ENCODE assay signal across 8 cellular contexts in genomic region chr10:93062499-93063216, GRCh38. TPM values are rescaled to one million over a fixed set of nuclear protein-coding genes. Genes with fewer than 3 reads are reported as not detected.
A peak's percentile ranks its signal among the peaks of the same experiment; 100 is the strongest.
DNase-seq lines count a peak whose midpoint lies in the region; ATAC-seq and TF ChIP-seq lines count a peak whose summit lies in the region.

No MANE protein-coding gene starts in this region.

- no peaks in the 10 kb centered on the region for H3K23me2 ChIP-seq in H9 (ENCODE audit: insufficient read length, low read depth, low read length, poor library complexity, severe bottlenecking)

- H3K27ac ChIP-seq in H9 (ENCODE audit: insufficient read length, low read depth, low read length) (no peak overlapping the region), sigmoid colon (no peak overlapping the region)

- H2AK5ac ChIP-seq in H9 (ENCODE audit: insufficient read length, low read length) = no peak overlapping the region

- no peak overlapping the region for H4K5ac ChIP-seq in H9 (ENCODE audit: insufficient read length, low read depth, low read length)

- H3T11ph ChIP-seq in H9 (ENCODE audit: low read length) = no peak overlapping the region

- TF ChIP-seq CTCF in AG10803 (conservative IDR thresholded peaks at IDR 0.05; ENCODE audit: low read length) (peak; percentile 26; the same call in 1 of the 2 replicates), H9 (conservative IDR thresholded peaks at IDR 0.05) (peak; percentile 91), sigmoid colon (IDR thresholded peaks at IDR 0.05) (peak in 2 of 4 experiments; percentile 10 to 34)

- TF ChIP-seq POLR2A in sigmoid colon (IDR thresholded peaks at IDR 0.05) = no peak

- no peak overlapping the region for H3K9ac ChIP-seq in H9 (ENCODE audit: extremely low read depth, insufficient read length, low read length)

- H3K4me3 Mint-ChIP-seq in H9 = peak overlapping the region; percentile 52 to 71
- peak overlapping the region; percentile 79 to 82 for H3K4me3 Mint-ChIP-seq in activated T-cell treated with anti-CD3 and anti-CD28 coated beads, Interleukin-2, amount 50 U/mL, for 72 hours

- H3K4me3 ChIP-seq in AG10803 (ENCODE audit: low read length) = peak overlapping the region; percentile 49
- peak overlapping the region in 3 of 4 donors; percentile 13 to 31 (median 24) for H3K4me3 ChIP-seq in sigmoid colon

- no peak overlapping the region for H2BK12ac ChIP-seq in H9 (ENCODE audit: insufficient read length, low read depth, low read length)

- no peak for TF ChIP-seq EP300 in sigmoid colon (IDR thresholded peaks at IDR 0.05)

- no peak overlapping the region for H2BK20ac ChIP-seq in H9 (ENCODE audit: low read depth, low read length, poor library complexity, severe bottlenecking)

- peak overlapping the region; percentile 18 for H3K4me2 ChIP-seq in H9 (ENCODE audit: insufficient read depth, insufficient read length, low read length)

- DNase-seq in AG10803 (ENCODE audit: low read depth) (peak; percentile 33), H9 (peak; percentile 71), left ventricle myocardium superior (peak; percentile 36), sigmoid colon (no peak), DMS 273 treated with DMSO at 0.1 percent for 48 hours (lab: John Stamatoyannopoulos, UW) (no peak), Kasumi-1 (lab: John Stamatoyannopoulos, UW) (no peak)
- DNase-seq in activated T-cell treated with anti-CD3 and anti-CD28 coated beads, Interleukin-2, amount 50 U/mL, for 72 hours = peak; percentile 75 to 80

- no peaks in the 10 kb centered on the region for H3K4me1 ChIP-seq in H9 (ENCODE audit: insufficient read depth, low read length)
- peaks cover 0 to 34% (median 24%) of the 10 kb centered on the region in 4 donors for H3K4me1 ChIP-seq in sigmoid colon

- H4K91ac ChIP-seq in H9 (ENCODE audit: insufficient read length, low read depth, low read length) = no peak overlapping the region

- H3K23ac ChIP-seq in H9 (ENCODE audit: insufficient read length, low read depth, low read length) = no peak overlapping the region

- no peak overlapping the region for H2BK15ac ChIP-seq in H9 (ENCODE audit: low read depth, low read length)

- H2BK5ac ChIP-seq in H9 (ENCODE audit: insufficient read length, low read length) = no peak overlapping the region

- no peaks in the 10 kb centered on the region for H3K9me3 ChIP-seq in H9 (ENCODE audit: control insufficient read depth, low read depth, low read length)
- H3K9me3 ChIP-seq in sigmoid colon = no peaks in the 10 kb centered on the region

- no peak overlapping the region for H3K4ac ChIP-seq in H9 (ENCODE audit: low read depth, low read length)

- no peak overlapping the region for H3K14ac ChIP-seq in H9 (ENCODE audit: insufficient read depth, low read length)

- intact Hi-C loops in left ventricle myocardium superior (cut with micrococcal nuclease) = no loop called here
- intact Hi-C loops in sigmoid colon (cut with DNase I) = no loop called here

- no peak overlapping the region for H3K56ac ChIP-seq in H9 (ENCODE audit: insufficient read length, low read depth, low read length)

- no CpG with 5 or more reads among the region's 72 CpGs for WGBS in H9 (ENCODE audit: extremely low coverage, insufficient read length, low lambda C conversion rate)
- 2 to 3% methylated on average over 72 of the region's 72 CpGs for WGBS in sigmoid colon, 2 donors

- no peaks in the 10 kb centered on the region for H4K20me1 ChIP-seq in H9 (ENCODE audit: control insufficient read depth, insufficient read depth, insufficient read length)

- peaks cover 0 to 14% (median 5%) of the 10 kb centered on the region in 3 experiments; a peak in 5 of 7 replicates for H3K36me3 Mint-ChIP-seq in H9 (ENCODE audit: insufficient read depth in 1 of 3, low read depth in 3 of 3)
- H3K36me3 Mint-ChIP-seq in activated T-cell treated with anti-CD3 and anti-CD28 coated beads, Interleukin-2, amount 50 U/mL, for 72 hours (ENCODE audit: insufficient read depth in 2 of 2) = peaks cover 0 to 2% of the 10 kb centered on the region in 2 donors

- no peak overlapping the region for H2AFZ ChIP-seq in H9 (ENCODE audit: low read length)

- peak; percentile 89 to 91 for ATAC-seq in activated T-cell treated with anti-CD3 and anti-CD28 coated beads, Interleukin-2, amount 50 U/mL, for 72 hours (replicated peaks in 1 of 2)
- peak; percentile 67 for ATAC-seq in left ventricle myocardium superior
- no peak for ATAC-seq in GM21423 (IDR thresholded peaks at IDR 0.05; ENCODE audit: unreplicated experiment)

- peaks cover 76% of the 10 kb centered on the region for H3K27me3 ChIP-seq in H9 (ENCODE audit: insufficient read depth, low read length)
- peaks cover 41 to 100% (median 73%) of the 10 kb centered on the region in 3 donors for H3K27me3 ChIP-seq in sigmoid colon

- H3K79me2 ChIP-seq in H9 (ENCODE audit: insufficient read depth, low read length) = no peaks in the 10 kb centered on the region

- no peak overlapping the region for H3K18ac ChIP-seq in H9 (ENCODE audit: insufficient read length, low read depth, low read length)

- H4K8ac ChIP-seq in H9 (replicated peaks; ENCODE audit: insufficient read length, low read depth, low read length) = no peak overlapping the region

- H3K27ac Mint-ChIP-seq in H9 = no peak overlapping the region
- H3K27ac Mint-ChIP-seq in activated T-cell treated with anti-CD3 and anti-CD28 coated beads, Interleukin-2, amount 50 U/mL, for 72 hours = no peak overlapping the region

- H3K36me3 ChIP-seq in sigmoid colon = peaks cover 0 to 11% (median 0%) of the 10 kb centered on the region in 4 donors

- peaks cover 86% of the 10 kb centered on the region for H3K27me3 Mint-ChIP-seq in H9 (ENCODE audit: low read depth)
- H3K27me3 Mint-ChIP-seq in activated T-cell treated with anti-CD3 and anti-CD28 coated beads, Interleukin-2, amount 50 U/mL, for 72 hours (ENCODE audit: low read depth) = peaks cover 62% of the 10 kb centered on the region

- H2BK120ac ChIP-seq in H9 (ENCODE audit: low read depth, low read length, poor library complexity, severe bottlenecking) = no peak overlapping the region

- no peaks in the 10 kb centered on the region for H3K79me1 ChIP-seq in H9 (ENCODE audit: insufficient read depth, low read depth, low read length, poor library complexity, severe bottlenecking)

- H3K9me3 Mint-ChIP-seq in H9 = peaks cover 6 to 11% of the 10 kb centered on the region in 2 experiments; a peak in 4 of 5 replicates
- H3K9me3 Mint-ChIP-seq in activated T-cell treated with anti-CD3 and anti-CD28 coated beads, Interleukin-2, amount 50 U/mL, for 72 hours = no peaks in the 10 kb centered on the region

- H3K4me1 Mint-ChIP-seq in H9 = peaks cover 19 to 44% of the 10 kb centered on the region in 2 experiments
- peaks cover 13% of the 10 kb centered on the region for H3K4me1 Mint-ChIP-seq in activated T-cell treated with anti-CD3 and anti-CD28 coated beads, Interleukin-2, amount 50 U/mL, for 72 hours (ENCODE audit: low read depth)

RNA-seq across cellular contexts. Expression of gene CYP26C1, which starts 2.1 kb away (rescaled TPM):
- total RNA-seq in H9 (2021) (0.42 and 0.79 TPM in 2 replicates), left ventricle myocardium superior (not detected), sigmoid colon (under 1 TPM in 1 of 4 donors, not detected in 3; 0.14 TPM)
- under 1 TPM in 1 of 2 donors, not detected in 1; 0.05 TPM for total RNA-seq in activated T-cell treated with anti-CD3 and anti-CD28 coated beads, Interleukin-2, amount 50 U/mL, for 72 hours
- polyA plus RNA-seq in sigmoid colon = under 1 TPM in 1 of 3 donors, not detected in 2; 0.03 TPM

RNA-seq across cellular contexts. Expression of gene CYP26A1, which starts 11.0 kb away (rescaled TPM):
- 70.4 and 72.1 TPM in 2 replicates for total RNA-seq in H9 (2021)
- not detected for total RNA-seq in activated T-cell treated with anti-CD3 and anti-CD28 coated beads, Interleukin-2, amount 50 U/mL, for 72 hours
- total RNA-seq in left ventricle myocardium superior = not detected
- not detected for total RNA-seq in sigmoid colon
- not detected for polyA plus RNA-seq in sigmoid colon

Comparison
In these comparisons a context has a peak if more than half of its experiments do, and no peak if none do; other contexts are left out.
1. DNase-seq: peak in AG10803 (single experiment), H9 (single experiment), activated T-cell treated with anti-CD3 and anti-CD28 coated beads, Interleukin-2, amount 50 U/mL, for 72 hours (2 of 2) and left ventricle myocardium superior (single experiment); none in sigmoid colon (single experiment), DMS 273 treated with DMSO at 0.1 percent for 48 hours (single experiment) and Kasumi-1 (0 of 2).
2. RNA of gene CYP26A1, which starts 11.0 kb away (total RNA-seq): 70.4 to 72.1 TPM in H9; not detected in activated T-cell treated with anti-CD3 and anti-CD28 coated beads, Interleukin-2, amount 50 U/mL, for 72 hours, not detected in left ventricle myocardium superior (single experiment) and not detected in sigmoid colon; every median in the first group is over 10 times any median in the second.